Comparison of ENCODE assay signal across 1 cellular context in genomic region chr22:17565986-17566687, GRCh38.
TF ChIP-seq lines count a peak whose summit lies in the region.

No MANE protein-coding gene starts in this region.

TF ChIP-seq in H1, 55 proteins besides CTCF, POLR2A, EP300 and RAD21:
- TF ChIP-seq POLR2AphosphoS5 (IDR thresholded peaks at IDR 0.05; ENCODE audit: low read depth, low read length): 0 out of 2 replicates have a peak, but pooled peaks have one; percentile 21
- no peak for TF ChIP-seq EZH2 (IDR thresholded peaks at IDR 0.05; ENCODE audit: low read depth, low read length, severe bottlenecking)
